ENCODE assay signal across 8 cellular contexts in genomic region chr11:34234086-34234740, GRCh38.
DNase-seq lines count a peak whose midpoint lies in the region; ATAC-seq and TF ChIP-seq lines count a peak whose summit lies in the region.

No MANE protein-coding gene starts in this region.

- peak overlapping the region; percentile 65 for H3K27ac ChIP-seq in PC-3 (ENCODE audit: low read length)

- H3K9me2 ChIP-seq in PC-3 (replicated peaks; ENCODE audit: low read length): no peaks in the 10 kb centered on the region

- H3K4me2 ChIP-seq in PC-3 (ENCODE audit: low read length): peak overlapping the region; percentile 78

- intact Hi-C loops in PC-3 (cut with micrococcal nuclease): no loop called here

- H3K27me3 ChIP-seq in PC-3 (ENCODE audit: low read length): no peaks in the 10 kb centered on the region

- H2AFZ ChIP-seq in PC-3 (ENCODE audit: low read length): peak overlapping the region; percentile 70; the same call in 1 of the 2 replicates

- H3K79me2 ChIP-seq in PC-3 (ENCODE audit: low read length): peaks cover 4% of the 10 kb centered on the region; the same call in 1 of the 2 replicates

- no peaks in the 10 kb centered on the region for H3K36me3 ChIP-seq in PC-3 (ENCODE audit: low read depth, low read length)

- peak overlapping the region; percentile 52 for H3K9ac ChIP-seq in PC-3 (ENCODE audit: low read length)

- H4K20me1 ChIP-seq in PC-3 (ENCODE audit: low read length): no peaks in the 10 kb centered on the region

- ATAC-seq in GM18870 (IDR thresholded peaks at IDR 0.05; ENCODE audit: unreplicated experiment) (peak; percentile 78), HG02973 (IDR thresholded peaks at IDR 0.05; ENCODE audit: unreplicated experiment) (peak; percentile 55), PC-3 (peak; percentile 100)

- DNase-seq in PC-3 (peak; percentile 78), activated T-helper 1 cell treated with Interleukin-2 at 50 U/mL for 16 hours (ENCODE audit: low read depth) (peak; percentile 56), iris pigment epithelial cell (ENCODE audit: low read depth) (peak; percentile 81), NCI-H2029 (lab: John Stamatoyannopoulos, UW) (no peak), COLO668 (lab: John Stamatoyannopoulos, UW; ENCODE audit: unreplicated experiment) (no peak)
- peak; percentile 47 to 48 for DNase-seq in stimulated activated CD8-positive, alpha-beta memory T cell treated with anti-CD3 and anti-CD28 coated beads, Interleukin-2, amount 100 ng/mL, for 1 hour (ENCODE audit: low read depth in 2 of 2)

- no TSS peak for BruUV-seq in PC-3 (replicated peaks; lab: Mats Ljungman, UMichigan)

- no peaks in the 10 kb centered on the region for H3F3A ChIP-seq in PC-3 (ENCODE audit: low read length, unreplicated experiment)

- CTCF ChIA-PET in PC-3 (lab: Charles Lee): no interaction called here

- 0 out of 2 replicates have a peak overlapping the region, but pooled peaks have one; percentile 23 for H3K4me3 ChIP-seq in PC-3 (ENCODE audit: low read length)

- no peak for TF ChIP-seq CTCF in PC-3 (conservative IDR thresholded peaks at IDR 0.05; ENCODE audit: low read depth, low read length)

- no peaks in the 10 kb centered on the region for H3K9me3 ChIP-seq in PC-3 (ENCODE audit: low read length)

- POLR2A ChIA-PET in PC-3 (lab: Charles Lee; ENCODE audit: unreplicated experiment): interaction anchor here (0.6 to 0.7 kb wide), 2 partner anchors 24 to 29 kb away, joined by 3 to 4 read pairs; no protein-coding TSS in a partner anchor

- peaks cover 10% of the 10 kb centered on the region for H3K4me1 ChIP-seq in PC-3 (ENCODE audit: insufficient read depth, low read length)

Comparison
In these comparisons a context has a peak if more than half of its experiments do, and no peak if none do; other contexts are left out.
1. DNase-seq: peak in PC-3 (single experiment), activated T-helper 1 cell treated with Interleukin-2 at 50 U/mL for 16 hours (single experiment), iris pigment epithelial cell (single experiment) and stimulated activated CD8-positive, alpha-beta memory T cell treated with anti-CD3 and anti-CD28 coated beads, Interleukin-2, amount 100 ng/mL, for 1 hour (2 of 2); none in NCI-H2029 (single experiment) and COLO668 (single experiment).
2. Peak in every context shown above with its lines, with median percentiles within 50 percentile points of each other: ATAC-seq.